22 cellular contexts compared by ENCODE assay signal in the genomic region with DNA sequence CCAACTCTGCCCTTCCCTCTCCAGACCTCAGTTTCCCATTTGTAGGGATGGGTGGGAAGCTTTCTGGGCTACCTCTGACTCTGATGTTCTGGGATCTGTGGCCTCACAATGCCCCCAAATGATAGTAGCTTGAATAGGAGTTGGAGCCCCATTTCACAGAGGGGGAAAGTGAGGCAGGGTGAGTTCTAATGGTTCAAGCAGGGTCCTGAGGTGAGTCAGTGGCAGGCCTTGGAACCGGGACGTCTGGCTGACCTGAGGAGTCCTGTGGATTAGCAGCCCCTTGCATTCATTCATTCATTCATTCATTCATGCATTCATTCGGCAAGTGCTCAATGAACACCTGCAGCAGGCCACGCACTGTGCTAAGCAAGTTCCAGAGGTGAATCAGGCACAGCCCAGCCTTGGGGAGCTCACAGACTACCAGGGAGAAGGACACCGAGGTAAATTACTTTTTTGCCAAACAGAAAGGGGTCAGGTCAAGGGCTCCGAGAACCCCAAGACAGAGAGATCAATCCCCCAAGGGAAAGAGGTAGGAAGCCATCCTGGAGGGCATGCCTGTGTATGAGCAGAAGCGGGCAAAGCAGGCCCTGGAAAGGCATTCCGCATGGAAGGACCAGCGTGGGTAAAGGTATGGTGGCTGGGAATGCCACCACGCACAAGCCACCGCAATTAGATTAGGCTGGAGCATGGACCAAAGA. TPM values are rescaled to one million over a fixed set of nuclear protein-coding genes. Genes with fewer than 3 reads are reported as not detected.
DNase-seq lines count a peak whose midpoint lies in the region; ATAC-seq, FAIRE-seq and TF ChIP-seq lines count a peak whose summit lies in the region.
"Had no signal": no experiment of that assay in that cellular context is flagged by ENCODE, and none has a peak within 500 bp of the region (broad histone marks: within the 10 kb centered on the region; RNA-seq: fewer than 3 reads in every experiment).

No MANE protein-coding gene starts in this region.

- no peaks in the 10 kb centered on the region for H4K20me1 ChIP-seq in HepG2 (ENCODE audit: insufficient read depth, low read length)

- no peak overlapping the region for H3K4ac ChIP-seq in neuronal stem cell (ENCODE audit: low read length)

- H3K36me3 ChIP-seq in HepG2 (replicated peaks in 1 of 2; ENCODE audit: control insufficient read depth in 1 of 2, insufficient read depth in 2 of 2, low read length in 2 of 2) (no peaks in the 10 kb centered on the region), right lobe of liver (no peaks in the 10 kb centered on the region), neuronal stem cell (replicated peaks in 1 of 2; ENCODE audit: control insufficient read depth in 2 of 2, insufficient read depth in 2 of 2, low read length in 2 of 2) (no peaks in the 10 kb centered on the region)
- H3K36me3 ChIP-seq: cardiac muscle cell, pancreas, thyroid gland had no signal

- H3K9me3 ChIP-seq in HepG2 (ENCODE audit: low read length): no peaks in the 10 kb centered on the region
- H3K9me3 ChIP-seq in right lobe of liver: no peaks in the 10 kb centered on the region
- H3K9me3 ChIP-seq in neuronal stem cell (replicated peaks in 1 of 2; ENCODE audit: control insufficient read depth in 2 of 2, insufficient read depth in 1 of 2, low read depth in 1 of 2, low read length in 2 of 2): peaks cover 0 to 2% of the 10 kb centered on the region in 2 donors
- H3K9me3 ChIP-seq: pancreas, thyroid gland had no signal

- H3K9me3 Mint-ChIP-seq in activated CD8-positive, alpha-beta T cell treated with anti-CD3 and anti-CD28 coated beads, Interleukin-2, amount 10 ng/mL, durations not matched to agents 7 days and 5 days (ENCODE audit: insufficient read depth): no peaks in the 10 kb centered on the region
- H3K9me3 Mint-ChIP-seq in immature natural killer cell: no peaks in the 10 kb centered on the region

- H2BK120ac ChIP-seq in neuronal stem cell (ENCODE audit: low read depth, low read length): no peak overlapping the region

- H3K27me3 ChIP-seq in HepG2 (ENCODE audit: control insufficient read depth in 1 of 2, insufficient read depth in 2 of 2, low read length in 2 of 2) (peaks cover 7 to 19% of the 10 kb centered on the region in 2 experiments; a peak in 2 of 5 replicates), right lobe of liver (no peaks in the 10 kb centered on the region), neuronal stem cell (ENCODE audit: control insufficient read depth in 3 of 3, insufficient read depth in 3 of 3, low read depth in 1 of 3, low read length in 3 of 3) (peaks cover 0 to 2% (median 0%) of the 10 kb centered on the region in 3 experiments)
- H3K27me3 ChIP-seq: cardiac muscle cell, pancreas, thyroid gland had no signal

- H3K27me3 Mint-ChIP-seq in activated CD8-positive, alpha-beta T cell treated with anti-CD3 and anti-CD28 coated beads, Interleukin-2, amount 10 ng/mL, durations not matched to agents 7 days and 5 days (ENCODE audit: low read depth): no peaks in the 10 kb centered on the region
- peaks cover 0 to 2% (median 0%) of the 10 kb centered on the region in 3 donors for H3K27me3 Mint-ChIP-seq in immature natural killer cell (ENCODE audit: low read depth in 3 of 3)

- no peak overlapping the region for H3K23ac ChIP-seq in neuronal stem cell (ENCODE audit: low read depth, low read length, poor library complexity)

- POLR2A ChIA-PET in HepG2 (lab: Yijun Ruan, JAX): no interaction called here
- POLR2A ChIA-PET in activated CD8-positive, alpha-beta T cell treated with anti-CD3 and anti-CD28 coated beads, Interleukin-2, amount 10 ng/mL, durations not matched to agents 7 days and 5 days (lab: Charles Lee): no interaction called here

- H3K4me1 ChIP-seq in HepG2 (ENCODE audit: insufficient read depth, low read length): 0 out of 2 replicates have a peak, but pooled peaks cover 6% of the 10 kb centered on the region
- no peaks in the 10 kb centered on the region for H3K4me1 ChIP-seq in right lobe of liver
- peaks cover 13 to 16% of the 10 kb centered on the region in 2 donors for H3K4me1 ChIP-seq in neuronal stem cell (ENCODE audit: control insufficient read depth in 2 of 2, insufficient read depth in 1 of 2, low read depth in 1 of 2, low read length in 2 of 2)
- H3K4me1 ChIP-seq: pancreas, thyroid gland had no signal

- peak overlapping the region; percentile 3 for H2BK15ac ChIP-seq in neuronal stem cell (ENCODE audit: low read length)

- CTCF ChIA-PET in HepG2 (lab: Yijun Ruan, JAX; ENCODE audit: low intra/inter-chr PET ratio, low total read pairs): no interaction called here
- CTCF ChIA-PET in activated CD8-positive, alpha-beta T cell treated with anti-CD3 and anti-CD28 coated beads, Interleukin-2, amount 10 ng/mL, durations not matched to agents 7 days and 5 days (lab: Charles Lee): interaction anchor here (0.6 to 0.9 kb wide), 2 partner anchors 19 to 66 kb away, joined by 3 read pairs; no protein-coding TSS in a partner anchor

- H3K27ac Mint-ChIP-seq in activated CD8-positive, alpha-beta T cell treated with anti-CD3 and anti-CD28 coated beads, Interleukin-2, amount 10 ng/mL, durations not matched to agents 7 days and 5 days: no peak overlapping the region
- H3K27ac Mint-ChIP-seq in immature natural killer cell: no peak overlapping the region

- intact Hi-C loops in HepG2 (cut with micrococcal nuclease; ENCODE audit: unreplicated experiment) (no loop called here), right lobe of liver (cut with DNase I) (no loop called here)

- H3K36me3 Mint-ChIP-seq in activated CD8-positive, alpha-beta T cell treated with anti-CD3 and anti-CD28 coated beads, Interleukin-2, amount 10 ng/mL, durations not matched to agents 7 days and 5 days (ENCODE audit: low read depth): no peaks in the 10 kb centered on the region
- no peaks in the 10 kb centered on the region for H3K36me3 Mint-ChIP-seq in immature natural killer cell

- no peaks in the 10 kb centered on the region for H3K4me1 Mint-ChIP-seq in activated CD8-positive, alpha-beta T cell treated with anti-CD3 and anti-CD28 coated beads, Interleukin-2, amount 10 ng/mL, durations not matched to agents 7 days and 5 days (ENCODE audit: low read depth)
- peaks cover 0 to 1% of the 10 kb centered on the region in 2 donors for H3K4me1 Mint-ChIP-seq in immature natural killer cell

- ATAC-seq in HepG2 (no peak), right lobe of liver (no peak), GM19452 (IDR thresholded peaks at IDR 0.05; ENCODE audit: unreplicated experiment) (no peak)
- ATAC-seq in activated CD8-positive, alpha-beta T cell treated with anti-CD3 and anti-CD28 coated beads, Interleukin-2, amount 10 ng/mL, durations not matched to agents 7 days and 5 days: no peak

- in situ Hi-C loops in HepG2 (cut with HindIII; ENCODE audit: extremely low pct_ligation_motif_present, low pct_unique_long_range_greater_than_20kb): no loop called here

- H2BK5ac ChIP-seq in neuronal stem cell (ENCODE audit: low read length): peak overlapping the region; percentile 15

- no peak for FAIRE-seq in HepG2 (lab: Jason Lieb, UNC)
- FAIRE-seq: A204.1, HTR-8/SVneo, pancreas had no signal

- no peak overlapping the region for H3K9ac ChIP-seq in HepG2 (ENCODE audit: insufficient read depth, low read depth, low read length)
- no peak overlapping the region for H3K9ac ChIP-seq in neuronal stem cell (ENCODE audit: low read depth, low read length, poor library complexity)

- H3K4me2 ChIP-seq in HepG2 (ENCODE audit: low read depth, low read length) (no peak overlapping the region), neuronal stem cell (ENCODE audit: insufficient read depth, low read length, poor library complexity, severe bottlenecking) (no peak overlapping the region)

- WGBS in HepG2 (ENCODE audit: low lambda C conversion rate): 44% methylated on average over 11 of the region's 11 CpGs
- WGBS in right lobe of liver (ENCODE audit: insufficient coverage, low coverage, low lambda C conversion rate, missing lambda C conversion rate): 76% methylated on average over 2 of the region's 11 CpGs
- no CpG with 5 or more reads among the region's 11 CpGs for WGBS in neuronal stem cell (ENCODE audit: extremely low coverage in 2 of 2, insufficient read length in 2 of 2, insufficient replicate concordance in 1 of 2), 2 donors

- H3K4me3 Mint-ChIP-seq in activated CD8-positive, alpha-beta T cell treated with anti-CD3 and anti-CD28 coated beads, Interleukin-2, amount 10 ng/mL, durations not matched to agents 7 days and 5 days: no peak overlapping the region
- no peak overlapping the region for H3K4me3 Mint-ChIP-seq in immature natural killer cell

- no peak for DNase-seq in HepG2 (ENCODE audit: low spot score)
- DNase-seq in right lobe of liver: no peak
- no peak for DNase-seq in fibroblast of villous mesenchyme (ENCODE audit: low read depth)
- DNase-seq in neuronal stem cell (ENCODE audit: low spot score): no peak
- DNase-seq in DMS79 (lab: John Stamatoyannopoulos, UW): no peak
- no peak for DNase-seq in activated CD8-positive, alpha-beta T cell treated with anti-CD3 and anti-CD28 coated beads, Interleukin-2, amount 10 ng/mL, durations not matched to agents 7 days and 5 days
- no peak for DNase-seq in immature natural killer cell
- DNase-seq: activated CD4-positive, alpha-beta T cell treated with anti-CD3 and anti-CD28 coated beads for 4 hours; activated effector memory CD4-positive, alpha-beta T cell treated with Interleukin-2 at 50 U/mL for 16 hours; amniotic stem cell; DMS153; NCI-H1105; NCI-H510A treated with DMSO at 0.1 percent for 48 hours; pancreas; stimulated activated naive CD4-positive, alpha-beta T cell; thyroid gland had no signal

- H2AFZ ChIP-seq in HepG2 (ENCODE audit: low read length) (no peak overlapping the region), neuronal stem cell (ENCODE audit: low read length) (peak overlapping the region; percentile 83)

- H2AK5ac ChIP-seq in neuronal stem cell (ENCODE audit: low read depth, low read length): no peak overlapping the region

- TF ChIP-seq CTCF in HepG2 (CRISPR knock-in tag; IDR thresholded peaks at IDR 0.05) (no peak), right lobe of liver (IDR thresholded peaks at IDR 0.05) (no peak), fibroblast of villous mesenchyme (IDR thresholded peaks at IDR 0.05; ENCODE audit: insufficient read depth, low read depth, low read length) (no peak)

- BruUV-seq in HepG2 (replicated peaks; lab: Mats Ljungman, UMichigan): no TSS peak

- TF ChIP-seq POLR2A in HepG2 (IDR thresholded peaks at IDR 0.05; ENCODE audit: insufficient read depth in 1 of 2, low read depth in 2 of 2, low read length in 2 of 2) (no peak), right lobe of liver (IDR thresholded peaks at IDR 0.05) (no peak)

- H3K79me2 ChIP-seq in HepG2 (ENCODE audit: insufficient read depth, low read length): no peaks in the 10 kb centered on the region

- no peak overlapping the region for H4K8ac ChIP-seq in neuronal stem cell (ENCODE audit: low read depth, low read length)

- no peak overlapping the region for H3K27ac ChIP-seq in HepG2 (ENCODE audit: extremely low read length, insufficient read depth, low read length)
- H3K27ac ChIP-seq in right lobe of liver: no peak overlapping the region
- H3K27ac ChIP-seq in neuronal stem cell (replicated peaks; ENCODE audit: low read length): no peak overlapping the region
- H3K27ac ChIP-seq: cardiac muscle cell, pancreas, RWPE1 had no signal

- TF ChIP-seq EP300 in HepG2 (IDR thresholded peaks at IDR 0.05; ENCODE audit: low read depth in 2 of 2, low read length in 2 of 2) (no peak), HepG2 (CRISPR knock-in tag; IDR thresholded peaks at IDR 0.05; ENCODE audit: borderline replicate concordance) (no peak)

- no peaks in the 10 kb centered on the region for H3K79me1 ChIP-seq in neuronal stem cell (ENCODE audit: low read depth, low read length)

- H4K91ac ChIP-seq in neuronal stem cell (ENCODE audit: low read depth, low read length, poor library complexity): no peak overlapping the region

- no peak overlapping the region for H3K18ac ChIP-seq in neuronal stem cell (ENCODE audit: low read length)

- TF ChIP-seq RAD21 in HepG2 (CRISPR knock-in tag; IDR thresholded peaks at IDR 0.05): no peak

- no peak overlapping the region for H3K14ac ChIP-seq in neuronal stem cell (ENCODE audit: low read length)

- no peak overlapping the region for H2BK12ac ChIP-seq in neuronal stem cell (ENCODE audit: low read length)

- H3K4me3 ChIP-seq in HepG2 (replicated peaks in 1 of 3; ENCODE audit: insufficient read depth in 1 of 3, low read depth in 2 of 3, low read length in 3 of 3) (no peak overlapping the region), right lobe of liver (no peak overlapping the region), fibroblast of villous mesenchyme (ENCODE audit: low read depth, low read length) (peak overlapping the region; percentile 74), neuronal stem cell (ENCODE audit: low read length in 2 of 2) (no peak overlapping the region)
- H3K4me3 ChIP-seq: cardiac muscle cell, pancreas had no signal

RNA-seq across cellular contexts. Expression of a gene that starts 0.8 kb away (rescaled TPM):
- total RNA-seq in HepG2 (2016; rRNA removed; fragmentation: Illumina TruSeq; extraction: Trizol) (not detected in 2 replicates), right lobe of liver (under 1 TPM in 4 of 6 experiments, not detected in 2; 0.09 to 0.38 (median 0.22) TPM), fibroblast of villous mesenchyme (83.3 and 186 TPM in 2 replicates)
- not detected in 2 replicates for total RNA-seq in HepG2 (2016; cell fraction: cytosol; rRNA removed; fragmentation: Illumina TruSeq; extraction: Trizol; ENCODE audit: low read depth)
- not detected in 2 replicates for total RNA-seq in HepG2 (2016; cell fraction: insoluble cytoplasmic fraction; rRNA removed; fragmentation: Illumina TruSeq; extraction: Trizol)
- not detected in 2 replicates for total RNA-seq in HepG2 (2016; cell fraction: membrane; rRNA removed; fragmentation: Illumina TruSeq; extraction: Trizol)
- total RNA-seq in HepG2 (2016; cell fraction: nucleus; rRNA removed; fragmentation: Illumina TruSeq; extraction: Trizol): not detected in 2 replicates
- polyA plus RNA-seq in HepG2 (2011; rRNA removed) (not detected in 2 replicates), immature natural killer cell (under 1 TPM in 1 of 3 donors, not detected in 2; 0.47 TPM)
- polyA plus RNA-seq in HepG2 (2011; cell fraction: cytosol; rRNA removed): not detected in 2 replicates
- not detected in 2 replicates for polyA plus RNA-seq in HepG2 (2011; cell fraction: nucleus; rRNA removed)
- not detected in 2 replicates for polyA plus RNA-seq in HepG2 (2012)
- not detected in 2 replicates for polyA plus RNA-seq in HepG2 (2016; cell fraction: cytosol; fragmentation: Illumina TruSeq; extraction: Trizol; ENCODE audit: low read depth)
- not detected in 2 replicates for polyA plus RNA-seq in HepG2 (2016; cell fraction: insoluble cytoplasmic fraction; fragmentation: Illumina TruSeq; extraction: Trizol; ENCODE audit: low read depth)
- not detected in 2 replicates for polyA plus RNA-seq in HepG2 (2016; cell fraction: membrane; fragmentation: Illumina TruSeq; extraction: Trizol; ENCODE audit: low read depth)
- polyA plus RNA-seq in HepG2 (2016; cell fraction: nucleus; fragmentation: Illumina TruSeq; extraction: Trizol; ENCODE audit: insufficient read depth, low read depth): not detected in 2 replicates
- not detected in 2 replicates for polyA minus RNA-seq in HepG2 (2011; rRNA and poly(A)+ RNA removed; ENCODE audit: low replicate concordance)
- not detected in 2 replicates for polyA minus RNA-seq in HepG2 (2011; cell fraction: cytosol; rRNA and poly(A)+ RNA removed)
- not detected in 2 replicates for polyA minus RNA-seq in HepG2 (2011; cell fraction: nucleus; rRNA and poly(A)+ RNA removed)
- 0.68 TPM for polyA plus RNA-seq in neuronal stem cell (2013, experiment 1 of 2)
- polyA plus RNA-seq in neuronal stem cell (2013, experiment 2 of 2): 0.73 TPM
- total RNA-seq in activated CD8-positive, alpha-beta T cell treated with anti-CD3 and anti-CD28 coated beads, Interleukin-2, amount 10 ng/mL, durations not matched to agents 7 days and 5 days: not detected
- total RNA-seq: dermis microvascular lymphatic vessel endothelial cell had no signal

RNA-seq across cellular contexts. Expression of a gene that starts 35.0 kb away (rescaled TPM):
- not detected in 2 replicates for total RNA-seq in HepG2 (2016; rRNA removed; fragmentation: Illumina TruSeq; extraction: Trizol)
- not detected in 2 replicates for total RNA-seq in HepG2 (2016; cell fraction: cytosol; rRNA removed; fragmentation: Illumina TruSeq; extraction: Trizol; ENCODE audit: low read depth)
- not detected in 2 replicates for total RNA-seq in HepG2 (2016; cell fraction: insoluble cytoplasmic fraction; rRNA removed; fragmentation: Illumina TruSeq; extraction: Trizol)
- total RNA-seq in HepG2 (2016; cell fraction: membrane; rRNA removed; fragmentation: Illumina TruSeq; extraction: Trizol): not detected in 2 replicates
- total RNA-seq in HepG2 (2016; cell fraction: nucleus; rRNA removed; fragmentation: Illumina TruSeq; extraction: Trizol): not detected in 2 replicates
- 0.07 and 0.12 TPM in 2 replicates for polyA plus RNA-seq in HepG2 (2011; rRNA removed)
- polyA plus RNA-seq in HepG2 (2011; cell fraction: cytosol; rRNA removed): 0.07 and 0.08 TPM in 2 replicates
- 0.14 and 0.16 TPM in 2 replicates for polyA plus RNA-seq in HepG2 (2011; cell fraction: nucleus; rRNA removed)
- not detected in 2 replicates for polyA plus RNA-seq in HepG2 (2012)
- not detected in 2 replicates for polyA plus RNA-seq in HepG2 (2016; cell fraction: cytosol; fragmentation: Illumina TruSeq; extraction: Trizol; ENCODE audit: low read depth)
- polyA plus RNA-seq in HepG2 (2016; cell fraction: insoluble cytoplasmic fraction; fragmentation: Illumina TruSeq; extraction: Trizol; ENCODE audit: low read depth): 0.10 TPM in 1 of 2 replicates, not detected in the other
- not detected in 2 replicates for polyA plus RNA-seq in HepG2 (2016; cell fraction: membrane; fragmentation: Illumina TruSeq; extraction: Trizol; ENCODE audit: low read depth)
- polyA plus RNA-seq in HepG2 (2016; cell fraction: nucleus; fragmentation: Illumina TruSeq; extraction: Trizol; ENCODE audit: insufficient read depth, low read depth): not detected in 2 replicates
- polyA minus RNA-seq in HepG2 (2011; rRNA and poly(A)+ RNA removed; ENCODE audit: low replicate concordance): 0.26 and 2.7 TPM in 2 replicates
- polyA minus RNA-seq in HepG2 (2011; cell fraction: cytosol; rRNA and poly(A)+ RNA removed): not detected in 2 replicates
- not detected in 2 replicates for polyA minus RNA-seq in HepG2 (2011; cell fraction: nucleus; rRNA and poly(A)+ RNA removed)
- total RNA-seq in right lobe of liver: 1 to 10 TPM; 1.5 to 6.0 (median 3.1) TPM
- total RNA-seq in fibroblast of villous mesenchyme: 1.3 and 2.2 TPM in 2 replicates
- polyA plus RNA-seq in neuronal stem cell (2013, experiment 1 of 2): 0.11 TPM
- 0.15 TPM for polyA plus RNA-seq in neuronal stem cell (2013, experiment 2 of 2)
- 100 to 1,000 TPM; 144 to 150 TPM for total RNA-seq in activated CD8-positive, alpha-beta T cell treated with anti-CD3 and anti-CD28 coated beads, Interleukin-2, amount 10 ng/mL, durations not matched to agents 7 days and 5 days
- polyA plus RNA-seq in immature natural killer cell: 100 to 1,000 TPM; 429 to 815 (median 508) TPM

RNA-seq across cellular contexts. Expression of a gene that starts 36.3 kb away (rescaled TPM):
- total RNA-seq in HepG2 (2016; rRNA removed; fragmentation: Illumina TruSeq; extraction: Trizol) (107 and 131 TPM in 2 replicates), right lobe of liver (10 to 100 TPM; 36.7 to 81.8 (median 58.4) TPM), fibroblast of villous mesenchyme (105 TPM in 2 replicates)
- 132 and 143 TPM in 2 replicates for total RNA-seq in HepG2 (2016; cell fraction: cytosol; rRNA removed; fragmentation: Illumina TruSeq; extraction: Trizol; ENCODE audit: low read depth)
- 110 and 134 TPM in 2 replicates for total RNA-seq in HepG2 (2016; cell fraction: insoluble cytoplasmic fraction; rRNA removed; fragmentation: Illumina TruSeq; extraction: Trizol)
- 177 and 190 TPM in 2 replicates for total RNA-seq in HepG2 (2016; cell fraction: membrane; rRNA removed; fragmentation: Illumina TruSeq; extraction: Trizol)
- 57.1 and 61.7 TPM in 2 replicates for total RNA-seq in HepG2 (2016; cell fraction: nucleus; rRNA removed; fragmentation: Illumina TruSeq; extraction: Trizol)
- polyA plus RNA-seq in HepG2 (2011; rRNA removed) (85.9 and 94.4 TPM in 2 replicates), immature natural killer cell (100 to 1,000 TPM; 159 to 211 (median 178) TPM)
- 52.6 and 73.1 TPM in 2 replicates for polyA plus RNA-seq in HepG2 (2011; cell fraction: cytosol; rRNA removed)
- polyA plus RNA-seq in HepG2 (2011; cell fraction: nucleus; rRNA removed): 109 and 121 TPM in 2 replicates
- polyA plus RNA-seq in HepG2 (2012): 68.8 and 75.6 TPM in 2 replicates
- polyA plus RNA-seq in HepG2 (2016; cell fraction: cytosol; fragmentation: Illumina TruSeq; extraction: Trizol; ENCODE audit: low read depth): 179 and 208 TPM in 2 replicates
- 160 and 163 TPM in 2 replicates for polyA plus RNA-seq in HepG2 (2016; cell fraction: insoluble cytoplasmic fraction; fragmentation: Illumina TruSeq; extraction: Trizol; ENCODE audit: low read depth)
- 188 and 198 TPM in 2 replicates for polyA plus RNA-seq in HepG2 (2016; cell fraction: membrane; fragmentation: Illumina TruSeq; extraction: Trizol; ENCODE audit: low read depth)
- polyA plus RNA-seq in HepG2 (2016; cell fraction: nucleus; fragmentation: Illumina TruSeq; extraction: Trizol; ENCODE audit: insufficient read depth, low read depth): 121 and 125 TPM in 2 replicates
- polyA minus RNA-seq in HepG2 (2011; rRNA and poly(A)+ RNA removed; ENCODE audit: low replicate concordance): 27.0 and 56.6 TPM in 2 replicates
- 22.4 and 23.6 TPM in 2 replicates for polyA minus RNA-seq in HepG2 (2011; cell fraction: cytosol; rRNA and poly(A)+ RNA removed)
- polyA minus RNA-seq in HepG2 (2011; cell fraction: nucleus; rRNA and poly(A)+ RNA removed): 41.3 and 43.5 TPM in 2 replicates
- polyA plus RNA-seq in neuronal stem cell (2013, experiment 1 of 2): 94.0 TPM
- polyA plus RNA-seq in neuronal stem cell (2013, experiment 2 of 2): 89.8 TPM
- total RNA-seq in activated CD8-positive, alpha-beta T cell treated with anti-CD3 and anti-CD28 coated beads, Interleukin-2, amount 10 ng/mL, durations not matched to agents 7 days and 5 days: 10 to 100 TPM; 58.5 to 59.5 TPM

RNA-seq across cellular contexts. Expression of a gene that starts 37.7 kb away (rescaled TPM):
- total RNA-seq in HepG2 (2016; rRNA removed; fragmentation: Illumina TruSeq; extraction: Trizol): 60.7 and 69.9 TPM in 2 replicates
- 21.9 and 27.2 TPM in 2 replicates for total RNA-seq in HepG2 (2016; cell fraction: cytosol; rRNA removed; fragmentation: Illumina TruSeq; extraction: Trizol; ENCODE audit: low read depth)
- total RNA-seq in HepG2 (2016; cell fraction: insoluble cytoplasmic fraction; rRNA removed; fragmentation: Illumina TruSeq; extraction: Trizol): 55.9 and 75.2 TPM in 2 replicates
- 19.7 and 22.5 TPM in 2 replicates for total RNA-seq in HepG2 (2016; cell fraction: membrane; rRNA removed; fragmentation: Illumina TruSeq; extraction: Trizol)
- total RNA-seq in HepG2 (2016; cell fraction: nucleus; rRNA removed; fragmentation: Illumina TruSeq; extraction: Trizol): 77.0 and 82.1 TPM in 2 replicates
- 15.3 and 16.1 TPM in 2 replicates for polyA plus RNA-seq in HepG2 (2011; rRNA removed)
- polyA plus RNA-seq in HepG2 (2011; cell fraction: cytosol; rRNA removed): 8.3 and 9.4 TPM in 2 replicates
- 27.3 and 39.2 TPM in 2 replicates for polyA plus RNA-seq in HepG2 (2011; cell fraction: nucleus; rRNA removed)
- polyA plus RNA-seq in HepG2 (2012): 26.6 and 31.2 TPM in 2 replicates
- polyA plus RNA-seq in HepG2 (2016; cell fraction: cytosol; fragmentation: Illumina TruSeq; extraction: Trizol; ENCODE audit: low read depth): 2.3 and 2.5 TPM in 2 replicates
- 35.5 and 40.7 TPM in 2 replicates for polyA plus RNA-seq in HepG2 (2016; cell fraction: insoluble cytoplasmic fraction; fragmentation: Illumina TruSeq; extraction: Trizol; ENCODE audit: low read depth)
- 5.1 and 6.5 TPM in 2 replicates for polyA plus RNA-seq in HepG2 (2016; cell fraction: membrane; fragmentation: Illumina TruSeq; extraction: Trizol; ENCODE audit: low read depth)
- 53.6 and 61.3 TPM in 2 replicates for polyA plus RNA-seq in HepG2 (2016; cell fraction: nucleus; fragmentation: Illumina TruSeq; extraction: Trizol; ENCODE audit: insufficient read depth, low read depth)
- 27.4 and 45.1 TPM in 2 replicates for polyA minus RNA-seq in HepG2 (2011; rRNA and poly(A)+ RNA removed; ENCODE audit: low replicate concordance)
- 11.9 and 15.4 TPM in 2 replicates for polyA minus RNA-seq in HepG2 (2011; cell fraction: cytosol; rRNA and poly(A)+ RNA removed)
- polyA minus RNA-seq in HepG2 (2011; cell fraction: nucleus; rRNA and poly(A)+ RNA removed): 155 and 179 TPM in 2 replicates
- 10 to 100 TPM; 13.2 to 28.4 (median 20.6) TPM for total RNA-seq in right lobe of liver
- 41.2 and 59.2 TPM in 2 replicates for total RNA-seq in fibroblast of villous mesenchyme
- 39.6 TPM for polyA plus RNA-seq in neuronal stem cell (2013, experiment 1 of 2)
- 37.7 TPM for polyA plus RNA-seq in neuronal stem cell (2013, experiment 2 of 2)
- 10 to 100 TPM; 67.9 to 76.9 TPM for total RNA-seq in activated CD8-positive, alpha-beta T cell treated with anti-CD3 and anti-CD28 coated beads, Interleukin-2, amount 10 ng/mL, durations not matched to agents 7 days and 5 days
- polyA plus RNA-seq in immature natural killer cell: 10 to 100 TPM; 21.5 to 51.1 (median 30.5) TPM

Comparison
In these comparisons a context has a peak if more than half of its experiments do, and no peak if none do; other contexts are left out.
1. RNA of a gene that starts 0.8 kb away (total RNA-seq): 83.3 to 186 TPM in fibroblast of villous mesenchyme; not detected in activated CD8-positive, alpha-beta T cell treated with anti-CD3 and anti-CD28 coated beads, Interleukin-2, amount 10 ng/mL, durations not matched to agents 7 days and 5 days, 0.09 to 0.38 TPM in right lobe of liver and not detected in HepG2; every median in the first group is over 10 times any median in the second.
2. RNA of a gene that starts 35.0 kb away (total RNA-seq): 144 to 150 TPM in activated CD8-positive, alpha-beta T cell treated with anti-CD3 and anti-CD28 coated beads, Interleukin-2, amount 10 ng/mL, durations not matched to agents 7 days and 5 days; 1.5 to 6.0 TPM in right lobe of liver, 1.3 to 2.2 TPM in fibroblast of villous mesenchyme and not detected in HepG2; every median in the first group is over 10 times any median in the second.